In genomic region chr1:199489594-199489993, GRCh38 we compare ENCODE assay signal across 1 cellular context.
TF ChIP-seq lines count a peak whose summit lies in the region.

No MANE protein-coding gene starts in this region.

TF ChIP-seq in GM23338, 12 proteins besides CTCF, POLR2A, EP300 and RAD21 (continued from another document):
- TF ChIP-seq, protein P1, sequence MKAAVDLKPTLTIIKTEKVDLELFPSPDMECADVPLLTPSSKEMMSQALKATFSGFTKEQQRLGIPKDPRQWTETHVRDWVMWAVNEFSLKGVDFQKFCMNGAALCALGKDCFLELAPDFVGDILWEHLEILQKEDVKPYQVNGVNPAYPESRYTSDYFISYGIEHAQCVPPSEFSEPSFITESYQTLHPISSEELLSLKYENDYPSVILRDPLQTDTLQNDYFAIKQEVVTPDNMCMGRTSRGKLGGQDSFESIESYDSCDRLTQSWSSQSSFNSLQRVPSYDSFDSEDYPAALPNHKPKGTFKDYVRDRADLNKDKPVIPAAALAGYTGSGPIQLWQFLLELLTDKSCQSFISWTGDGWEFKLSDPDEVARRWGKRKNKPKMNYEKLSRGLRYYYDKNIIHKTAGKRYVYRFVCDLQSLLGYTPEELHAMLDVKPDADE (IDR thresholded peaks at IDR 0.05) = no peak
- TF ChIP-seq CREB1 (CRISPR knock-in tag; IDR thresholded peaks at IDR 0.05; ENCODE audit: low read depth) = no peak
- TF ChIP-seq, protein P2, sequence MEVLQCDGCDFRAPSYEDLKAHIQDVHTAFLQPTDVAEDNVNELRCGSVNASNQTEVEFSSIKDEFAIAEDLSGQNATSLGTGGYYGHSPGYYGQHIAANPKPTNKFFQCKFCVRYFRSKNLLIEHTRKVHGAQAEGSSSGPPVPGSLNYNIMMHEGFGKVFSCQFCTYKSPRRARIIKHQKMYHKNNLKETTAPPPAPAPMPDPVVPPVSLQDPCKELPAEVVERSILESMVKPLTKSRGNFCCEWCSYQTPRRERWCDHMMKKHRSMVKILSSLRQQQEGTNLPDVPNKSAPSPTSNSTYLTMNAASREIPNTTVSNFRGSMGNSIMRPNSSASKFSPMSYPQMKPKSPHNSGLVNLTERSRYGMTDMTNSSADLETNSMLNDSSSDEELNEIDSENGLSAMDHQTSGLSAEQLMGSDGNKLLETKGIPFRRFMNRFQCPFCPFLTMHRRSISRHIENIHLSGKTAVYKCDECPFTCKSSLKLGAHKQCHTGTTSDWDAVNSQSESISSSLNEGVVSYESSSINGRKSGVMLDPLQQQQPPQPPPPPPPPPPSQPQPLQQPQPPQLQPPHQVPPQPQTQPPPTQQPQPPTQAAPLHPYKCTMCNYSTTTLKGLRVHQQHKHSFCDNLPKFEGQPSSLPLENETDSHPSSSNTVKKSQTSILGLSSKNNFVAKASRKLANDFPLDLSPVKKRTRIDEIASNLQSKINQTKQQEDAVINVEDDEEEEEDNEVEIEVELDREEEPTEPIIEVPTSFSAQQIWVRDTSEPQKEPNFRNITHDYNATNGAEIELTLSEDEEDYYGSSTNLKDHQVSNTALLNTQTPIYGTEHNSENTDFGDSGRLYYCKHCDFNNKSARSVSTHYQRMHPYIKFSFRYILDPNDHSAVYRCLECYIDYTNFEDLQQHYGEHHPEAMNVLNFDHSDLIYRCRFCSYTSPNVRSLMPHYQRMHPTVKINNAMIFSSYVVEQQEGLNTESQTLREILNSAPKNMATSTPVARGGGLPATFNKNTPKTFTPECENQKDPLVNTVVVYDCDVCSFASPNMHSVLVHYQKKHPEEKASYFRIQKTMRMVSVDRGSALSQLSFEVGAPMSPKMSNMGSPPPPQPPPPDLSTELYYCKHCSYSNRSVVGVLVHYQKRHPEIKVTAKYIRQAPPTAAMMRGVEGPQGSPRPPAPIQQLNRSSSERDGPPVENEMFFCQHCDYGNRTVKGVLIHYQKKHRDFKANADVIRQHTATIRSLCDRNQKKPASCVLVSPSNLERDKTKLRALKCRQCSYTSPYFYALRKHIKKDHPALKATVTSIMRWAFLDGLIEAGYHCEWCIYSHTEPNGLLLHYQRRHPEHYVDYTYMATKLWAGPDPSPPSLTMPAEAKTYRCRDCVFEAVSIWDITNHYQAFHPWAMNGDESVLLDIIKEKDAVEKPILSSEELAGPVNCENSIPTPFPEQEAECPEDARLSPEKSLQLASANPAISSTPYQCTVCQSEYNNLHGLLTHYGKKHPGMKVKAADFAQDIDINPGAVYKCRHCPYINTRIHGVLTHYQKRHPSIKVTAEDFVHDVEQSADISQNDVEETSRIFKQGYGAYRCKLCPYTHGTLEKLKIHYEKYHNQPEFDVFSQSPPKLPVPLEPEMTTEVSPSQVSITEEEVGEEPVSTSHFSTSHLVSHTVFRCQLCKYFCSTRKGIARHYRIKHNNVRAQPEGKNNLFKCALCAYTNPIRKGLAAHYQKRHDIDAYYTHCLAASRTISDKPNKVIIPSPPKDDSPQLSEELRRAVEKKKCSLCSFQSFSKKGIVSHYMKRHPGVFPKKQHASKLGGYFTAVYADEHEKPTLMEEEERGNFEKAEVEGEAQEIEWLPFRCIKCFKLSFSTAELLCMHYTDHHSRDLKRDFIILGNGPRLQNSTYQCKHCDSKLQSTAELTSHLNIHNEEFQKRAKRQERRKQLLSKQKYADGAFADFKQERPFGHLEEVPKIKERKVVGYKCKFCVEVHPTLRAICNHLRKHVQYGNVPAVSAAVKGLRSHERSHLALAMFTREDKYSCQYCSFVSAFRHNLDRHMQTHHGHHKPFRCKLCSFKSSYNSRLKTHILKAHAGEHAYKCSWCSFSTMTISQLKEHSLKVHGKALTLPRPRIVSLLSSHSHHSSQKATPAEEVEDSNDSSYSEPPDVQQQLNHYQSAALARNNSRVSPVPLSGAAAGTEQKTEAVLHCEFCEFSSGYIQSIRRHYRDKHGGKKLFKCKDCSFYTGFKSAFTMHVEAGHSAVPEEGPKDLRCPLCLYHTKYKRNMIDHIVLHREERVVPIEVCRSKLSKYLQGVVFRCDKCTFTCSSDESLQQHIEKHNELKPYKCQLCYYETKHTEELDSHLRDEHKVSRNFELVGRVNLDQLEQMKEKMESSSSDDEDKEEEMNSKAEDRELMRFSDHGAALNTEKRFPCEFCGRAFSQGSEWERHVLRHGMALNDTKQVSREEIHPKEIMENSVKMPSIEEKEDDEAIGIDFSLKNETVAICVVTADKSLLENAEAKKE (CRISPR knock-in tag; IDR thresholded peaks at IDR 0.05) = no peak
- TF ChIP-seq STAT1 (IDR thresholded peaks at IDR 0.05; ENCODE audit: unreplicated experiment) = no peak
- TF ChIP-seq POLR2AphosphoS5 (IDR thresholded peaks at IDR 0.05; ENCODE audit: low read depth) = no peak
- no peak for TF ChIP-seq ZNF114 (CRISPR knock-in tag; IDR thresholded peaks at IDR 0.05)
- TF ChIP-seq EZH2phosphoT487 (IDR thresholded peaks at IDR 0.05; ENCODE audit: unreplicated experiment) = no peak
